9 cellular contexts compared by ENCODE assay signal in the genomic region with DNA sequence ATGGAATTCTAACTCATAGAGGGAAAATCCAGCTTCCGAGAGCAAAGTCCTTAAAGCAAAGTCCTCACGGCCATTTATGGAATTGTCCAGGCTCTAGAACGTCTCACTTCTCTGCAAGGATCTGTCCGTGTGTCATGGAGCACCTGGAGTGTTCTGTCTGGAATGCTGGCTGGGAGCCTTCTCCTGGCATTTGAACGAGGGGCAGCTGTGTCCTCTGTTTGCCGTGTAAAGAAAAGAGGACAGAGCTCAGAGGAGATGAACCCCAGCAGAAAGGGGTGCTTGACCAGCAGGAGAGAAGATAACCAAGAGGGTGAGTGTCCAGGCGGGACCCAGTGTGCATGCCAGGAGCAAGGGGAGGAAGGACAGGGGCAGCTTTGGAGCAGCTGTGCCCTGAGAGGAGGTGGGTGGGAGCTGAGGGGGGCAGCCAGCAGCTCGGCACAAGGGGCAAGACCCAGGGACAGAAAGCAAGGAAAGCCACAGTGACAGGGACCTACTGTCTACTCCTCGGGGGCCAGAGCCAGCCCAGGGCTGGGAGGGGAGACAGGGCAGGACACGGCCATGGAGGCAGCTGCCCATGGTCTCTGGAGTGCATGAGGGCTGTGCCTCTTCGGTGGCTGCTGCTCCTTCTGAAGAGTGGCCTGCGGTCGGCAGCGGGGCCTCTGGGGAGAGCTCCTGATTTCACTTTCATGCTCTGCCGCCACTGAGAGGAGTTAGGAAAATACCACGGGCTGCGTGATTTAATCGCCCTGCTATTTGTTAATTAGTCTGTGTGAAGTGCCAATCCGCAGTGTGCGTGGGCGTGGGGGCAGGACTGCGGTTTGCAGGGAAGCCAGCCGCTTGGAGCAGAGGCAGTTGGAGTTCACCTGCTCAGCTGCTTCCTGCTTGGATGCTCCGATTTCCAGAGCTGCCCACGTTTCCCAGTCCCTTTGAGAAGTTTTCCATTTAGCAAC.
A peak's percentile ranks its signal among the peaks of the same experiment; 100 is the strongest.
DNase-seq lines count a peak whose midpoint lies in the region; ATAC-seq, FAIRE-seq and TF ChIP-seq lines count a peak whose summit lies in the region.
"Had no signal": no experiment of that assay in that cellular context is flagged by ENCODE, and none has a peak within 500 bp of the region (broad histone marks: within the 10 kb centered on the region; RNA-seq: fewer than 3 reads in every experiment).

No MANE protein-coding gene starts in this region.

- H3F3A ChIP-seq in MM.1S (ENCODE audit: insufficient read depth, low read length) = no peaks in the 10 kb centered on the region

- H3K9me3 ChIP-seq in MM.1S (replicated peaks; ENCODE audit: insufficient read depth, low read length) (no peaks in the 10 kb centered on the region), astrocyte (ENCODE audit: insufficient read depth, low read depth, low read length) (no peaks in the 10 kb centered on the region), mesenchymal stem cell (ENCODE audit: control insufficient read depth, low read length) (no peaks in the 10 kb centered on the region), T-helper 17 cell (ENCODE audit: control insufficient read depth, low read length, poor library complexity, severe bottlenecking) (no peaks in the 10 kb centered on the region), spleen (no peaks in the 10 kb centered on the region)
- H3K9me3 ChIP-seq: thoracic aorta had no signal

- H3K27ac ChIP-seq in MM.1S (ENCODE audit: low read length) (no peak overlapping the region), astrocyte (ENCODE audit: low read depth, low read length) (peak overlapping the region; percentile 82), mesenchymal stem cell (ENCODE audit: low read length, poor library complexity, severe bottlenecking) (peak overlapping the region; percentile 80), spleen (no peak overlapping the region)
- H3K27ac ChIP-seq: thoracic aorta had no signal

- no peak overlapping the region for H2BK5ac ChIP-seq in mesenchymal stem cell (ENCODE audit: low read depth, low read length, poor library complexity, severe bottlenecking)

- no peak overlapping the region for H3K23ac ChIP-seq in mesenchymal stem cell (ENCODE audit: low read length in 2 of 2)

- no peak overlapping the region for H3K9ac ChIP-seq in MM.1S (ENCODE audit: low read length)
- H3K9ac ChIP-seq in astrocyte (ENCODE audit: low read length) = peak overlapping the region; percentile 57
- H3K9ac ChIP-seq in mesenchymal stem cell (ENCODE audit: low read length) = no peak overlapping the region

- H3K4me1 ChIP-seq in MM.1S (ENCODE audit: low read length) (no peaks in the 10 kb centered on the region), astrocyte (ENCODE audit: insufficient read depth, low read length) (peaks cover 24% of the 10 kb centered on the region), mesenchymal stem cell (ENCODE audit: control insufficient read depth, insufficient read depth, low read depth, low read length) (peaks cover 36% of the 10 kb centered on the region), spleen (no peaks in the 10 kb centered on the region)

- no peak overlapping the region for H3K4ac ChIP-seq in mesenchymal stem cell (ENCODE audit: low read depth in 1 of 2, low read length in 2 of 2)

- intact Hi-C loops in spleen (cut with DNase I; ENCODE audit: low total_unique reads) = no loop called here

- H3K36me3 Mint-ChIP-seq in astrocyte (ENCODE audit: low read depth, unreplicated experiment) = no peaks in the 10 kb centered on the region
- peaks cover 3% of the 10 kb centered on the region for H3K36me3 Mint-ChIP-seq in T-helper 17 cell (ENCODE audit: low read depth)

- no peak for FAIRE-seq in astrocyte (lab: Jason Lieb, UNC)

- H3K4me3 ChIP-seq in MM.1S (ENCODE audit: low read length) (no peak overlapping the region), astrocyte (ENCODE audit: insufficient read depth, low read depth, low read length) (no peak overlapping the region), mesenchymal stem cell (ENCODE audit: insufficient read depth in 1 of 2, low read depth in 1 of 2, low read length in 2 of 2) (no peak overlapping the region), spleen (no peak overlapping the region)
- H3K4me3 ChIP-seq: thoracic aorta had no signal

- no peak overlapping the region for H2BK120ac ChIP-seq in mesenchymal stem cell (ENCODE audit: low read depth, low read length)

- peaks cover 2% of the 10 kb centered on the region for H3K27me3 Mint-ChIP-seq in astrocyte (ENCODE audit: low read depth, unreplicated experiment)
- H3K27me3 Mint-ChIP-seq in T-helper 17 cell = peaks cover 39% of the 10 kb centered on the region

- H3K4me1 Mint-ChIP-seq in astrocyte (ENCODE audit: low read depth, unreplicated experiment) (peaks cover 15% of the 10 kb centered on the region), T-helper 17 cell (no peaks in the 10 kb centered on the region)

- H3K27me3 ChIP-seq in MM.1S (replicated peaks; ENCODE audit: insufficient read depth, low read length) (peaks cover 41% of the 10 kb centered on the region), astrocyte (ENCODE audit: insufficient read depth, low read length) (no peaks in the 10 kb centered on the region), mesenchymal stem cell (ENCODE audit: control insufficient read depth in 1 of 2, insufficient read depth in 1 of 2, low read length in 2 of 2) (no peaks in the 10 kb centered on the region), spleen (replicated peaks in 1 of 7) (peaks cover 0 to 31% (median 0%) of the 10 kb centered on the region in 7 donors)

- H3K4me3 Mint-ChIP-seq in astrocyte (ENCODE audit: unreplicated experiment) (peak overlapping the region; percentile 36), T-helper 17 cell (no peak overlapping the region)

- H4K91ac ChIP-seq in mesenchymal stem cell (ENCODE audit: low read length) = no peak overlapping the region

- no peak overlapping the region for H3K14ac ChIP-seq in mesenchymal stem cell (ENCODE audit: low read length in 2 of 2)

- H3K79me1 ChIP-seq in mesenchymal stem cell (replicated peaks; ENCODE audit: low read length, poor library complexity, severe bottlenecking) = no peaks in the 10 kb centered on the region

- H3K4me2 ChIP-seq in MM.1S (ENCODE audit: low read depth, low read length) = 0 out of 2 replicates have a peak overlapping the region, but pooled peaks have one; percentile 1
- H3K4me2 ChIP-seq in astrocyte (ENCODE audit: low read length) = peak overlapping the region; percentile 80
- peak overlapping the region; percentile 37 for H3K4me2 ChIP-seq in mesenchymal stem cell (ENCODE audit: low read length, poor library complexity, severe bottlenecking)

- in situ Hi-C loops in ACHN (cut with HindIII; ENCODE audit: low pct_ligation_motif_present, low pct_unique_long_range_greater_than_20kb, low sequenced_read_pairs) = no loop called here

- H3K27ac Mint-ChIP-seq in astrocyte (ENCODE audit: unreplicated experiment) (peak overlapping the region; percentile 88), T-helper 17 cell (no peak overlapping the region)

- no peak overlapping the region for H4K8ac ChIP-seq in mesenchymal stem cell (ENCODE audit: low read length)

- WGBS in mesenchymal stem cell = 70% methylated on average over 25 of the region's 25 CpGs
- 50 to 68% (median 65%) methylated on average over 20 to 25 of the region's 25 CpGs for WGBS in spleen, 5 donors

- H2AFZ ChIP-seq in MM.1S (ENCODE audit: low read length) (no peak overlapping the region), astrocyte (ENCODE audit: low read depth, low read length) (no peak overlapping the region), mesenchymal stem cell (ENCODE audit: low read depth, low read length) (no peak overlapping the region)

- peaks cover 5% of the 10 kb centered on the region for H3K9me3 Mint-ChIP-seq in astrocyte (ENCODE audit: unreplicated experiment)

- no peaks in the 10 kb centered on the region for H3K9me2 ChIP-seq in MM.1S (replicated peaks; ENCODE audit: insufficient read depth, low read length)

- H2AK5ac ChIP-seq in mesenchymal stem cell (ENCODE audit: low read length, severe bottlenecking) = peak overlapping the region; percentile 1

- no peak for ATAC-seq in T-helper 17 cell

- TF ChIP-seq CTCF in MM.1S (IDR thresholded peaks at IDR 0.05; ENCODE audit: low read length) = no peak
- TF ChIP-seq CTCF in astrocyte (IDR thresholded peaks at IDR 0.05; ENCODE audit: insufficient read depth, low read depth, low read length) = no peak
- no peak for TF ChIP-seq CTCF in spleen (IDR thresholded peaks at IDR 0.05 in 8 of 11, conservative IDR thresholded peaks at IDR 0.05 in 3 of 11)

- H2BK12ac ChIP-seq in mesenchymal stem cell (ENCODE audit: low read length in 2 of 2) = no peak overlapping the region

- H3K18ac ChIP-seq in mesenchymal stem cell (ENCODE audit: low read depth in 1 of 2, low read length in 2 of 2) = no peak overlapping the region

- TF ChIP-seq POLR2A in spleen (IDR thresholded peaks at IDR 0.05) = no peak

- no peaks in the 10 kb centered on the region for H3K79me2 ChIP-seq in MM.1S (ENCODE audit: low read length)
- no peaks in the 10 kb centered on the region for H3K79me2 ChIP-seq in astrocyte (ENCODE audit: insufficient read depth, low read length)

- DNase-seq in ACHN (peak; percentile 89), MM.1S (no peak), astrocyte (ENCODE audit: low read depth) (peak; percentile 97), mesenchymal stem cell (no peak), GM19240 (ENCODE audit: insufficient read length, low spot score) (no peak), T-helper 17 cell (no peak), spleen (no peak)
- no peak for DNase-seq in activated CD4-positive, CD25-positive, alpha-beta regulatory T cell (lab: John Stamatoyannopoulos, UW)

- H4K20me1 ChIP-seq in MM.1S (ENCODE audit: insufficient read depth, low read length) (no peaks in the 10 kb centered on the region), astrocyte (ENCODE audit: insufficient read depth, low read length) (no peaks in the 10 kb centered on the region)

- H3K36me3 ChIP-seq in MM.1S (replicated peaks; ENCODE audit: insufficient read depth, low read length) = no peaks in the 10 kb centered on the region
- H3K36me3 ChIP-seq in astrocyte (ENCODE audit: insufficient read depth, low read length) = no peaks in the 10 kb centered on the region
- H3K36me3 ChIP-seq in mesenchymal stem cell (ENCODE audit: control insufficient read depth in 1 of 2, insufficient read depth in 2 of 2, low read depth in 1 of 2, low read length in 2 of 2) = no peaks in the 10 kb centered on the region
- H3K36me3 ChIP-seq in spleen = no peaks in the 10 kb centered on the region
- H3K36me3 ChIP-seq: thoracic aorta had no signal

- H2BK15ac ChIP-seq in mesenchymal stem cell (ENCODE audit: low read depth, poor library complexity, severe bottlenecking) = no peak overlapping the region

Comparison
In these comparisons a context has a peak if more than half of its experiments do, and no peak if none do; other contexts are left out.
1. DNase-seq: peak in ACHN (single experiment) and astrocyte (single experiment); none in MM.1S (single experiment), mesenchymal stem cell (single experiment), GM19240 (single experiment), T-helper 17 cell (0 of 3), spleen (single experiment) and activated CD4-positive, CD25-positive, alpha-beta regulatory T cell (0 of 4).
2. H3K27ac ChIP-seq: peak in astrocyte (single experiment) and mesenchymal stem cell (single experiment); none in MM.1S (single experiment) and spleen (0 of 8).
3. H3K4me2 ChIP-seq: peak in every context shown above with its lines; median percentile 80 in astrocyte; 37 in mesenchymal stem cell; 1 in MM.1S.